9 cellular contexts compared by ENCODE assay signal in genomic region chr14:65471038-65471878, GRCh38. TPM values are rescaled to one million over a fixed set of nuclear protein-coding genes. Genes with fewer than 3 reads are reported as not detected.
DNase-seq lines count a peak whose midpoint lies in the region; ATAC-seq lines count a peak whose summit lies in the region.
"Had no signal": no experiment of that assay in that cellular context is flagged by ENCODE, and none has a peak within 500 bp of the region (broad histone marks: within the 10 kb centered on the region; RNA-seq: fewer than 3 reads in every experiment).

No MANE protein-coding gene starts in this region.

- ATAC-seq in HG02884 (IDR thresholded peaks at IDR 0.05; ENCODE audit: unreplicated experiment): peak; percentile 83

- peak overlapping the region; percentile 46 for H3K27ac Mint-ChIP-seq in activated naive CD8-positive, alpha-beta T cell
- no peak overlapping the region for H3K27ac Mint-ChIP-seq in activated naive CD8-positive, alpha-beta T cell treated with anti-CD3 and anti-CD28 coated beads for 36 hours

- peaks cover 15% of the 10 kb centered on the region; the same call in 1 of the 2 replicates for H3K36me3 ChIP-seq in SK-N-MC (ENCODE audit: insufficient read depth, low read length)

- H3K4me3 Mint-ChIP-seq in activated naive CD8-positive, alpha-beta T cell: no peak overlapping the region
- no peak overlapping the region for H3K4me3 Mint-ChIP-seq in activated naive CD8-positive, alpha-beta T cell treated with anti-CD3 and anti-CD28 coated beads for 36 hours

- no peaks in the 10 kb centered on the region for H3K9me3 Mint-ChIP-seq in activated naive CD8-positive, alpha-beta T cell (ENCODE audit: low read depth)
- peaks cover 1% of the 10 kb centered on the region for H3K9me3 Mint-ChIP-seq in activated naive CD8-positive, alpha-beta T cell treated with anti-CD3 and anti-CD28 coated beads for 36 hours

- H3K9me3 ChIP-seq in SK-N-MC (ENCODE audit: low read depth, low read length): no peaks in the 10 kb centered on the region

- H3K27me3 Mint-ChIP-seq in activated naive CD8-positive, alpha-beta T cell: no peaks in the 10 kb centered on the region
- no peaks in the 10 kb centered on the region for H3K27me3 Mint-ChIP-seq in activated naive CD8-positive, alpha-beta T cell treated with anti-CD3 and anti-CD28 coated beads for 36 hours

- H3K27ac ChIP-seq in SK-N-MC (peak overlapping the region; percentile 65), substantia nigra (ENCODE audit: low read depth, low read length, poor library complexity, severe bottlenecking) (peak overlapping the region; percentile 74)

- peaks cover 18% of the 10 kb centered on the region for H3K36me3 Mint-ChIP-seq in activated naive CD8-positive, alpha-beta T cell
- H3K36me3 Mint-ChIP-seq in activated naive CD8-positive, alpha-beta T cell treated with anti-CD3 and anti-CD28 coated beads for 36 hours: peaks cover 28% of the 10 kb centered on the region

- H3K4me1 Mint-ChIP-seq in activated naive CD8-positive, alpha-beta T cell (ENCODE audit: low read depth): peaks cover 50% of the 10 kb centered on the region
- H3K4me1 Mint-ChIP-seq in activated naive CD8-positive, alpha-beta T cell treated with anti-CD3 and anti-CD28 coated beads for 36 hours: peaks cover 48% of the 10 kb centered on the region

- H3K9ac ChIP-seq in SK-N-MC (ENCODE audit: insufficient read length): no peak overlapping the region

- H3K4me3 ChIP-seq in SK-N-MC: peak overlapping the region; percentile 20; the same call in 1 of the 2 replicates

- no peak for DNase-seq in activated naive CD8-positive, alpha-beta T cell treated with anti-CD3 and anti-CD28 coated beads for 36 hours
- DNase-seq in SK-N-MC (ENCODE audit: low read depth, low spot score) (no peak), substantia nigra (lab: John Stamatoyannopoulos, UW) (no peak), SIG-M5 treated with dmso at 0.1 percent for 504 hours (lab: John Stamatoyannopoulos, UW; ENCODE audit: unreplicated experiment) (no peak), NCI-H510A treated with DMSO at 0.1 percent for 48 hours (lab: John Stamatoyannopoulos, UW) (no peak)
- DNase-seq in stimulated activated CD8-positive, alpha-beta memory T cell treated with anti-CD3 and anti-CD28 coated beads, Interleukin-4, amount 100 ng/mL, for 48 hours: no peak
- DNase-seq: Calu3 had no signal

RNA-seq across cellular contexts. Expression of gene FUT8, which starts 58.7 kb away (rescaled TPM):
- total RNA-seq in activated naive CD8-positive, alpha-beta T cell treated with anti-CD3 and anti-CD28 coated beads for 36 hours: 10 to 100 TPM; 58.6 to 65.6 TPM
